Comparison of ENCODE assay signal across 25 cellular contexts in the genomic region with DNA sequence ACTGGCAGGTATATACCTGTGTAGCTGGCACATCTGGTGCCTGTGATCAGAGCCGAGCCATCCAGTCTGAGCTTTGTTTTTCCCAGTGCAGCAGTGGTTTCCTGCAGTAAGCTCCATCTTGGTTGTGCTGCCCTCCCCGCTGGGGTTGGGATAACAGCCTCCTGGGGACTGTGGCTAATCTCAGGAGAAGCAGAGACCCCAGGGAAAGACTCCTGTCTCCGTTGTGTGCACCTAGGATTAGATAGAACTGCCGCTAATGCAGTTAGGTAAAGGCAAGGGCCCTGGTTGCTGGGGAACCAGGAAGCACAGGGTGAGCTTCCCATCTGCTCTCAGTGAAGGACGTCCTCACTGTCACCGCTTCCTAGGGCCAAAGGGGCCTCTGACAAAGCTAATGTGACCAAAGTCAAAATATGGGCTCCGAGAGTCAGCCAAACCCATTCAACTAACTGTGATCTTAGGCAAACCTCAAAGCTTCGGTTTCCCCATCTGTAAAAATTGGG. TPM values are rescaled to one million over a fixed set of nuclear protein-coding genes. Genes with fewer than 3 reads are reported as not detected.
"Had no signal": no experiment of that assay in that cellular context is flagged by ENCODE, and none has a peak within 500 bp of the region (broad histone marks: within the 10 kb centered on the region; RNA-seq: fewer than 3 reads in every experiment).

No MANE protein-coding gene starts in this region.

- H3K36me3 Mint-ChIP-seq: activated CD8-positive, alpha-beta memory T cell treated with anti-CD3 and anti-CD28 coated beads, Interleukin-2, amount 10 ng/mL, durations not matched to agents 7 days and 5 days; activated naive CD4-positive, alpha-beta T cell treated with anti-CD3 and anti-CD28 coated beads, Interleukin-2, amount 50 U/mL, for 24 hours; naive thymus-derived CD4-positive, alpha-beta T cell had no signal

- H3K4me3 ChIP-seq: breast epithelium, right lobe of liver, upper lobe of left lung had no signal

- H3K4me1 ChIP-seq: breast epithelium, right lobe of liver had no signal

- H3K9me3 Mint-ChIP-seq: activated naive CD4-positive, alpha-beta T cell treated with anti-CD3 and anti-CD28 coated beads, Interleukin-2, amount 50 U/mL, for 24 hours; activated naive CD8-positive, alpha-beta T cell treated with anti-CD3 and anti-CD28 coated beads, Interleukin-2, amount 50 U/mL, for 24 hours; activated T-helper 2 cell treated with anti-CD3 and anti-CD28 coated beads, Interferon-gamma antibody, Interleukin-2, Interleukin-4, amounts not matched to agents 10 μg/mL and 5 μg/mL and 100 μg/mL, durations not matched to agents 14 hours and 24 hours and 36 hours; naive thymus-derived CD4-positive, alpha-beta T cell; neural crest cell; stimulated activated naive CD8-positive, alpha-beta T cell treated with anti-CD3 and anti-CD28 coated beads, Interleukin-15, Interleukin-2, amounts not matched to agents 100 ng/mL and 50 ng/mL, for 24 hours had no signal

- H3K27ac Mint-ChIP-seq: activated CD4-positive, alpha-beta T cell treated with anti-CD3 and anti-CD28 coated beads for 36 hours; activated CD8-positive, alpha-beta memory T cell treated with anti-CD3 and anti-CD28 coated beads, Interleukin-2, amount 10 ng/mL, durations not matched to agents 7 days and 5 days; activated CD8-positive, alpha-beta T cell treated with anti-CD3 and anti-CD28 coated beads, Interleukin-2, amount 10 ng/mL, durations not matched to agents 7 days and 5 days; activated naive CD4-positive, alpha-beta T cell treated with anti-CD3 and anti-CD28 coated beads, Interleukin-2, amount 50 U/mL, for 24 hours; activated naive CD8-positive, alpha-beta T cell treated with anti-CD3 and anti-CD28 coated beads, Interleukin-2, amount 50 U/mL, for 24 hours; activated T-helper 2 cell treated with anti-CD3 and anti-CD28 coated beads, Interferon-gamma antibody, Interleukin-2, Interleukin-4, amounts not matched to agents 10 μg/mL and 5 μg/mL and 100 μg/mL, durations not matched to agents 14 hours and 24 hours and 36 hours; naive thymus-derived CD4-positive, alpha-beta T cell; stimulated activated naive CD8-positive, alpha-beta T cell treated with anti-CD3 and anti-CD28 coated beads, Interleukin-15, Interleukin-2, amounts not matched to agents 100 ng/mL and 50 ng/mL, for 24 hours; T-helper 17 cell had no signal

- H3K4me3 Mint-ChIP-seq: activated CD4-positive, alpha-beta T cell treated with anti-CD3 and anti-CD28 coated beads for 36 hours; activated CD8-positive, alpha-beta memory T cell treated with anti-CD3 and anti-CD28 coated beads, Interleukin-2, amount 10 ng/mL, durations not matched to agents 7 days and 5 days; activated CD8-positive, alpha-beta T cell treated with anti-CD3 and anti-CD28 coated beads, Interleukin-2, amount 10 ng/mL, durations not matched to agents 7 days and 5 days; activated naive CD4-positive, alpha-beta T cell treated with anti-CD3 and anti-CD28 coated beads, Interleukin-2, amount 50 U/mL, for 24 hours; activated naive CD8-positive, alpha-beta T cell treated with anti-CD3 and anti-CD28 coated beads, Interleukin-2, amount 50 U/mL, for 24 hours; naive thymus-derived CD4-positive, alpha-beta T cell; neural crest cell; stimulated activated naive CD8-positive, alpha-beta T cell treated with anti-CD3 and anti-CD28 coated beads, Interleukin-15, Interleukin-2, amounts not matched to agents 100 ng/mL and 50 ng/mL, for 24 hours; T-helper 17 cell had no signal

- H3K9me3 ChIP-seq: breast epithelium, right lobe of liver, upper lobe of left lung had no signal

- H3K27me3 Mint-ChIP-seq: activated CD4-positive, alpha-beta T cell treated with anti-CD3 and anti-CD28 coated beads for 36 hours; activated naive CD4-positive, alpha-beta T cell treated with anti-CD3 and anti-CD28 coated beads, Interleukin-2, amount 50 U/mL, for 24 hours had no signal

- H3K27ac ChIP-seq: breast epithelium, right lobe of liver had no signal

- ATAC-seq: activated CD4-positive, alpha-beta T cell treated with anti-CD3 and anti-CD28 coated beads for 36 hours; activated CD8-positive, alpha-beta memory T cell treated with anti-CD3 and anti-CD28 coated beads, Interleukin-2, amount 10 ng/mL, durations not matched to agents 7 days and 5 days; activated CD8-positive, alpha-beta T cell treated with anti-CD3 and anti-CD28 coated beads, Interleukin-2, amount 10 ng/mL, durations not matched to agents 7 days and 5 days; activated naive CD8-positive, alpha-beta T cell treated with anti-CD3 and anti-CD28 coated beads, Interleukin-2, amount 50 U/mL, for 24 hours; left ventricle myocardium superior; naive thymus-derived CD4-positive, alpha-beta T cell; right lobe of liver; T-helper 17 cell had no signal

- H3K36me3 ChIP-seq: breast epithelium, right lobe of liver, upper lobe of left lung had no signal

- FAIRE-seq: frontal cortex had no signal

- H3K4me1 Mint-ChIP-seq: activated CD4-positive, alpha-beta T cell treated with anti-CD3 and anti-CD28 coated beads for 36 hours; activated CD8-positive, alpha-beta memory T cell treated with anti-CD3 and anti-CD28 coated beads, Interleukin-2, amount 10 ng/mL, durations not matched to agents 7 days and 5 days; activated naive CD4-positive, alpha-beta T cell treated with anti-CD3 and anti-CD28 coated beads, Interleukin-2, amount 50 U/mL, for 24 hours; activated naive CD8-positive, alpha-beta T cell treated with anti-CD3 and anti-CD28 coated beads, Interleukin-2, amount 50 U/mL, for 24 hours; T-helper 17 cell had no signal

- H3K27me3 ChIP-seq: breast epithelium, right lobe of liver, upper lobe of left lung had no signal

- DNase-seq: activated CD4-positive, alpha-beta T cell treated with anti-CD3 and anti-CD28 coated beads for 36 hours; activated CD4-positive, CD25-positive, alpha-beta regulatory T cell; activated CD8-positive, alpha-beta memory T cell treated with anti-CD3 and anti-CD28 coated beads, Interleukin-2, amount 10 ng/mL, durations not matched to agents 7 days and 5 days; activated CD8-positive, alpha-beta T cell treated with anti-CD3 and anti-CD28 coated beads, Interleukin-2, amount 10 ng/mL, durations not matched to agents 7 days and 5 days; activated naive CD8-positive, alpha-beta T cell treated with anti-CD3 and anti-CD28 coated beads, Interleukin-2, amount 50 U/mL, for 24 hours; activated T-cell treated with anti-CD3 and anti-CD28 coated beads, Interleukin-2, amount 50 U/mL, for 48 hours; central memory CD4-positive, alpha-beta T cell; dermis blood vessel endothelial cell; effector CD8-positive, alpha-beta T cell; islet precursor cell; left ventricle myocardium superior; mammary epithelial cell; midbrain; naive thymus-derived CD4-positive, alpha-beta T cell; right lobe of liver; stimulated activated CD4-positive, alpha-beta T cell treated with anti-CD3 and anti-CD28 coated beads, Interleukin-2, amount 100 ng/mL, for 48 hours; T-helper 17 cell; T1000; upper lobe of left lung had no signal

RNA-seq across cellular contexts. Expression of a gene that starts 20.0 kb away (rescaled TPM):
- total RNA-seq: activated CD8-positive, alpha-beta memory T cell treated with anti-CD3 and anti-CD28 coated beads, Interleukin-2, amount 10 ng/mL, durations not matched to agents 7 days and 5 days; activated CD8-positive, alpha-beta T cell treated with anti-CD3 and anti-CD28 coated beads, Interleukin-2, amount 10 ng/mL, durations not matched to agents 7 days and 5 days; T-helper 17 cell had no signal
- polyA plus RNA-seq: naive thymus-derived CD4-positive, alpha-beta T cell had no signal
